ENCODE assay signal across 8 cellular contexts in genomic region chr6:72084992-72085569, GRCh38.
A peak's percentile ranks its signal among the peaks of the same experiment; 100 is the strongest.
DNase-seq lines count a peak whose midpoint lies in the region; ATAC-seq, FAIRE-seq and TF ChIP-seq lines count a peak whose summit lies in the region.

No MANE protein-coding gene starts in this region.

- ATAC-seq in HepG2, result no peak

- no peak for FAIRE-seq in HepG2 (lab: Jason Lieb, UNC)

- TF ChIP-seq CTCF in Calu3 (IDR thresholded peaks at IDR 0.05; ENCODE audit: unreplicated experiment) (peak; percentile 35), adrenal gland (IDR thresholded peaks at IDR 0.05) (peak in 5 of 6 experiments; percentile 30 to 59 (median 38)), HepG2 (CRISPR knock-in tag; IDR thresholded peaks at IDR 0.05) (0 out of 2 replicates have a peak, but pooled peaks have one; percentile 24)

- TF ChIP-seq POLR2A in adrenal gland (IDR thresholded peaks at IDR 0.05) (no peak), HepG2 (IDR thresholded peaks at IDR 0.05; ENCODE audit: insufficient read depth in 1 of 2, low read depth in 2 of 2, low read length in 2 of 2) (no peak)

- no peak overlapping the region for H3K9ac ChIP-seq in HepG2 (ENCODE audit: insufficient read depth, low read depth, low read length)

- H3K9me3 Mint-ChIP-seq in Calu3 (ENCODE audit: low read depth, unreplicated experiment), result no peaks in the 10 kb centered on the region
- H3K9me3 Mint-ChIP-seq in activated naive CD4-positive, alpha-beta T cell treated with anti-CD3 and anti-CD28 coated beads for 36 hours, result no peaks in the 10 kb centered on the region

- no peaks in the 10 kb centered on the region for H3K27me3 Mint-ChIP-seq in Calu3 (ENCODE audit: unreplicated experiment)
- peaks cover 3% of the 10 kb centered on the region for H3K27me3 Mint-ChIP-seq in activated naive CD4-positive, alpha-beta T cell treated with anti-CD3 and anti-CD28 coated beads for 36 hours (ENCODE audit: low read depth)

- POLR2A ChIA-PET in HepG2 (lab: Yijun Ruan, JAX), result no interaction called here

- no peaks in the 10 kb centered on the region for H3K27me3 ChIP-seq in adrenal gland
- no peaks in the 10 kb centered on the region for H3K27me3 ChIP-seq in HepG2 (ENCODE audit: control insufficient read depth in 1 of 2, insufficient read depth in 2 of 2, low read length in 2 of 2)

- no peaks in the 10 kb centered on the region for H4K20me1 ChIP-seq in HepG2 (ENCODE audit: insufficient read depth, low read length)

- 1 to 5% (median 2%) methylated on average over 1 of the region's 1 CpG for WGBS in adrenal gland, 4 donors
- 2% methylated on average over 1 of the region's 1 CpG for WGBS in HepG2 (ENCODE audit: low lambda C conversion rate)

- H3K36me3 Mint-ChIP-seq in Calu3 (ENCODE audit: insufficient read depth, unreplicated experiment), result no peaks in the 10 kb centered on the region
- no peaks in the 10 kb centered on the region for H3K36me3 Mint-ChIP-seq in activated naive CD4-positive, alpha-beta T cell treated with anti-CD3 and anti-CD28 coated beads for 36 hours (ENCODE audit: low read depth)

- H3K79me2 ChIP-seq in HepG2 (ENCODE audit: insufficient read depth, low read length), result no peaks in the 10 kb centered on the region

- CTCF ChIA-PET in Calu3 (lab: Charles Lee), result no interaction called here
- CTCF ChIA-PET in HepG2 (lab: Yijun Ruan, JAX; ENCODE audit: low intra/inter-chr PET ratio, low total read pairs), result interaction anchor here (0.7 to 1.5 kb wide), 3 partner anchors 464 to 701 kb away, joined by 3 to 10 read pairs (median 4); no protein-coding TSS in a partner anchor
- CTCF ChIA-PET in activated naive CD4-positive, alpha-beta T cell treated with anti-CD3 and anti-CD28 coated beads for 36 hours (lab: Charles Lee), result interaction anchor here (0.8 kb wide), 1 partner anchor 550 kb away, joined by 3 read pairs; no protein-coding TSS in a partner anchor

- H3K36me3 ChIP-seq in adrenal gland (replicated peaks in 1 of 2) (no peaks in the 10 kb centered on the region), HepG2 (replicated peaks in 1 of 2; ENCODE audit: control insufficient read depth in 1 of 2, insufficient read depth in 2 of 2, low read length in 2 of 2) (no peaks in the 10 kb centered on the region)

- H3K4me3 ChIP-seq in adrenal gland (no peak overlapping the region), HepG2 (replicated peaks in 1 of 3; ENCODE audit: insufficient read depth in 1 of 3, low read depth in 2 of 3, low read length in 3 of 3) (no peak overlapping the region)

- H3K4me1 ChIP-seq in adrenal gland (replicated peaks in 1 of 2) (no peaks in the 10 kb centered on the region), HepG2 (ENCODE audit: insufficient read depth, low read length) (no peaks in the 10 kb centered on the region)

- TF ChIP-seq EP300 in HepG2 (IDR thresholded peaks at IDR 0.05; ENCODE audit: low read depth in 2 of 2, low read length in 2 of 2) (no peak), HepG2 (CRISPR knock-in tag; IDR thresholded peaks at IDR 0.05; ENCODE audit: borderline replicate concordance) (no peak)

- BruUV-seq in Calu3 (replicated peaks; lab: Mats Ljungman, UMichigan) (no TSS peak), HepG2 (replicated peaks; lab: Mats Ljungman, UMichigan) (no TSS peak)

- TF ChIP-seq RAD21 in HepG2 (CRISPR knock-in tag; IDR thresholded peaks at IDR 0.05), result no peak

- no peak overlapping the region for H3K4me2 ChIP-seq in HepG2 (ENCODE audit: low read depth, low read length)

- no peak overlapping the region for H2AFZ ChIP-seq in HepG2 (ENCODE audit: low read length)

- H3K27ac Mint-ChIP-seq in Calu3 (ENCODE audit: unreplicated experiment), result no peak overlapping the region
- H3K27ac Mint-ChIP-seq in activated naive CD4-positive, alpha-beta T cell treated with anti-CD3 and anti-CD28 coated beads for 36 hours, result no peak overlapping the region

- H3K27ac ChIP-seq in adrenal gland (no peak overlapping the region), HepG2 (ENCODE audit: extremely low read length, insufficient read depth, low read length) (no peak overlapping the region)

- intact Hi-C loops in Calu3 (cut with micrococcal nuclease; ENCODE audit: unreplicated experiment), result loop anchor here (1.0 to 2.0 kb wide), 3 partner anchors 230 to 552 kb away; no protein-coding TSS in a partner anchor
- intact Hi-C loops in adrenal gland (cut with DNase I), result loop anchor here in 1 of 2 donors (5.0 kb wide), 1 partner anchor 553 kb away; no protein-coding TSS in a partner anchor
- intact Hi-C loops in HepG2 (cut with micrococcal nuclease; ENCODE audit: unreplicated experiment), result loop anchor here (2.0 kb wide), 1 partner anchor 550 kb away; no protein-coding TSS in a partner anchor
- intact Hi-C loops in activated naive CD4-positive, alpha-beta T cell treated with anti-CD3 and anti-CD28 coated beads for 36 hours (cut with micrococcal nuclease), result loop anchor here (1.0 to 10.0 kb wide), 4 partner anchors 460 to 890 kb away; no protein-coding TSS in a partner anchor

- no peaks in the 10 kb centered on the region for H3K9me3 ChIP-seq in adrenal gland (replicated peaks in 1 of 3)
- no peaks in the 10 kb centered on the region for H3K9me3 ChIP-seq in HepG2 (ENCODE audit: low read length)

- no peak for DNase-seq in Calu3
- DNase-seq in Kasumi-1 (lab: John Stamatoyannopoulos, UW), result peak; percentile 31 to 37
- DNase-seq in adrenal gland, result no peak
- DNase-seq in HepG2 (ENCODE audit: low spot score), result no peak
- no peak for DNase-seq in activated naive CD4-positive, alpha-beta T cell treated with anti-CD3 and anti-CD28 coated beads for 36 hours
- DNase-seq in NCI-H1930 (lab: John Stamatoyannopoulos, UW), result no peak
- no peak for DNase-seq in NK-92 treated with Interleukin-12 subunit alpha and Interleukin-12 subunit beta, amount 100 ng/mL, for 24 hours (lab: John Stamatoyannopoulos, UW)
- no peak for DNase-seq in mesenteric fat pad (ENCODE audit: low spot score)

- no peak overlapping the region for H3K4me3 Mint-ChIP-seq in Calu3 (ENCODE audit: low read depth, unreplicated experiment)
- H3K4me3 Mint-ChIP-seq in activated naive CD4-positive, alpha-beta T cell treated with anti-CD3 and anti-CD28 coated beads for 36 hours, result no peak overlapping the region

- in situ Hi-C loops in HepG2 (cut with HindIII; ENCODE audit: extremely low pct_ligation_motif_present, low pct_unique_long_range_greater_than_20kb), result loop anchor here (5.0 to 25.0 kb wide), 3 partner anchors 473 to 698 kb away; no protein-coding TSS in a partner anchor

- no peaks in the 10 kb centered on the region for H3K4me1 Mint-ChIP-seq in Calu3 (ENCODE audit: low read depth, unreplicated experiment)
- no peaks in the 10 kb centered on the region for H3K4me1 Mint-ChIP-seq in activated naive CD4-positive, alpha-beta T cell treated with anti-CD3 and anti-CD28 coated beads for 36 hours (ENCODE audit: low read depth)

TF ChIP-seq in HepG2, 621 proteins besides CTCF, POLR2A, EP300 and RAD21:
- TF ChIP-seq SIX4 (CRISPR knock-in tag; IDR thresholded peaks at IDR 0.05), result no peak
- TF ChIP-seq SMC3 (IDR thresholded peaks at IDR 0.05; ENCODE audit: low read length), result 0 out of 2 replicates have a peak, but pooled peaks have one; percentile 12
- peak; percentile 45 for TF ChIP-seq STAG1 (CRISPR knock-in tag; IDR thresholded peaks at IDR 0.05)

Comparison
In these comparisons a context has a peak if more than half of its experiments do, and no peak if none do; other contexts are left out.
1. DNase-seq: peak in Kasumi-1 (2 of 2); none in Calu3 (single experiment), adrenal gland (0 of 7), HepG2 (single experiment), activated naive CD4-positive, alpha-beta T cell treated with anti-CD3 and anti-CD28 coated beads for 36 hours (single experiment), NCI-H1930 (0 of 2), NK-92 treated with Interleukin-12 subunit alpha and Interleukin-12 subunit beta, amount 100 ng/mL, for 24 hours (single experiment) and mesenteric fat pad (single experiment).
2. Peak in every context shown above with its lines, with median percentiles within 50 percentile points of each other: CTCF ChIP-seq.